20 cellular contexts compared by ENCODE assay signal in genomic region chr20:35503841-35504460, GRCh38. TPM values are rescaled to one million over a fixed set of nuclear protein-coding genes. Genes with fewer than 3 reads are reported as not detected.
DNase-seq lines count a peak whose midpoint lies in the region; ATAC-seq, FAIRE-seq and TF ChIP-seq lines count a peak whose summit lies in the region.
"Had no signal": no experiment of that assay in that cellular context is flagged by ENCODE, and none has a peak within 500 bp of the region (broad histone marks: within the 10 kb centered on the region; RNA-seq: fewer than 3 reads in every experiment).

No MANE protein-coding gene starts in this region.

- H3K4me1 Mint-ChIP-seq in effector memory CD8-positive, alpha-beta T cell (ENCODE audit: low read depth in 2 of 2): peaks cover 41 to 50% of the 10 kb centered on the region in 2 donors
- H3K4me1 Mint-ChIP-seq: neural progenitor cell had no signal

- no peak overlapping the region for H3K27ac ChIP-seq in ovary
- H3K27ac ChIP-seq: hepatocyte, neural progenitor cell had no signal

- H3K36me3 ChIP-seq in ovary: no peaks in the 10 kb centered on the region
- H3K36me3 ChIP-seq: neural progenitor cell had no signal

- no peak for FAIRE-seq in GM12891 (lab: Jason Lieb, UNC)
- FAIRE-seq: A204.1 had no signal

- peak overlapping the region; percentile 76 to 85 for H3K27ac Mint-ChIP-seq in effector memory CD8-positive, alpha-beta T cell
- H3K27ac Mint-ChIP-seq: activated CD4-positive, alpha-beta T cell treated with anti-CD3 and anti-CD28 coated beads for 36 hours; activated T-helper 2 cell treated with anti-CD3 and anti-CD28 coated beads, Interferon-gamma antibody, Interleukin-2, Interleukin-4, amounts not matched to agents 10 μg/mL and 5 μg/mL and 100 μg/mL, durations not matched to agents 14 hours and 24 hours and 36 hours; neural progenitor cell; T-helper 1 cell treated with Interleukin-12 subunit alpha and Interleukin-12 subunit beta and Interleukin-4 antibody, amounts not matched to agents 30 μg/mL and 1 μg/mL, for 36 hours had no signal

- H3K36me3 Mint-ChIP-seq in effector memory CD8-positive, alpha-beta T cell (ENCODE audit: insufficient read depth): peaks cover 77% of the 10 kb centered on the region

- no peak for TF ChIP-seq EP300 in ovary (IDR thresholded peaks at IDR 0.05)

- H3K4me3 ChIP-seq in ovary: no peak overlapping the region
- H3K4me3 ChIP-seq: hepatocyte, neural progenitor cell had no signal

- H3K27me3 Mint-ChIP-seq in effector memory CD8-positive, alpha-beta T cell: no peaks in the 10 kb centered on the region
- H3K27me3 Mint-ChIP-seq: activated CD4-positive, alpha-beta T cell treated with anti-CD3 and anti-CD28 coated beads for 36 hours had no signal

- H3K9me3 ChIP-seq in ovary: no peaks in the 10 kb centered on the region

- H3K27me3 ChIP-seq in ovary: no peaks in the 10 kb centered on the region
- H3K27me3 ChIP-seq: hepatocyte, neural progenitor cell had no signal

- 35 to 41% (median 35%) methylated on average over 13 to 14 of the region's 14 CpGs for WGBS in ovary, 3 donors

- no peak for ATAC-seq in effector memory CD8-positive, alpha-beta T cell (replicated peaks)
- ATAC-seq: activated CD4-positive, alpha-beta T cell treated with anti-CD3 and anti-CD28 coated beads for 36 hours; left lobe of liver had no signal

- TF ChIP-seq POLR2A in ovary (IDR thresholded peaks at IDR 0.05) (no peak), GM12891 (IDR thresholded peaks at IDR 0.05; ENCODE audit: low read depth, low read length) (no peak)

- in situ Hi-C loops in GM13977 (cut with MboI; ENCODE audit: low pct_unique_long_range_greater_than_20kb, low sequenced_read_pairs, unreplicated experiment): no loop called here

- intact Hi-C loops in ovary (cut with DNase I): loop anchor here in 2 of 4 donors (1.0 to 5.0 kb wide), 2 partner anchors 32 to 578 kb away; no protein-coding TSS in a partner anchor

- H3K4me3 Mint-ChIP-seq in effector memory CD8-positive, alpha-beta T cell: no peak overlapping the region
- H3K4me3 Mint-ChIP-seq: activated CD4-positive, alpha-beta T cell treated with anti-CD3 and anti-CD28 coated beads for 36 hours; neural progenitor cell; T-helper 1 cell treated with Interleukin-12 subunit alpha and Interleukin-12 subunit beta and Interleukin-4 antibody, amounts not matched to agents 30 μg/mL and 1 μg/mL, for 36 hours had no signal

- DNase-seq in NCI-H2171 treated with DMSO at 0.1 percent for 48 hours (lab: John Stamatoyannopoulos, UW) (peak; percentile 32), NCI-H2171 (lab: John Stamatoyannopoulos, UW) (no peak), NCI-H446 treated with DMSO at 0.1 percent for 48 hours (lab: John Stamatoyannopoulos, UW) (peak; percentile 94), ovary (peak; percentile 32 to 68 (median 44)), GM12891 (ENCODE audit: insufficient read length, low spot score) (no peak), NCI-H82 treated with DMSO at 0.1 percent for 48 hours (lab: John Stamatoyannopoulos, UW; ENCODE audit: unreplicated experiment) (no peak), GM13977 (ENCODE audit: low spot score) (no peak)
- DNase-seq in effector memory CD8-positive, alpha-beta T cell: no peak
- DNase-seq: activated CD4-positive, alpha-beta T cell treated with anti-CD3 and anti-CD28 coated beads for 36 hours; central memory CD4-positive, alpha-beta T cell; DMS153; erythroblast; NCI-H1092; NCI-H524 had no signal

- no peak for TF ChIP-seq CTCF in ovary (IDR thresholded peaks at IDR 0.05)
- no peak for TF ChIP-seq CTCF in GM13977 (IDR thresholded peaks at IDR 0.05; ENCODE audit: extremely low read depth, insufficient read depth, missing control alignments)

- H3K4me1 ChIP-seq in ovary (ENCODE audit: insufficient read depth): no peaks in the 10 kb centered on the region
- H3K4me1 ChIP-seq: neural progenitor cell had no signal

- no peaks in the 10 kb centered on the region for H3K9me3 Mint-ChIP-seq in effector memory CD8-positive, alpha-beta T cell
- H3K9me3 Mint-ChIP-seq: activated T-helper 2 cell treated with anti-CD3 and anti-CD28 coated beads, Interferon-gamma antibody, Interleukin-2, Interleukin-4, amounts not matched to agents 10 μg/mL and 5 μg/mL and 100 μg/mL, durations not matched to agents 14 hours and 24 hours and 36 hours; neural progenitor cell; T-helper 1 cell treated with Interleukin-12 subunit alpha and Interleukin-12 subunit beta and Interleukin-4 antibody, amounts not matched to agents 30 μg/mL and 1 μg/mL, for 36 hours had no signal

TF ChIP-seq in GM12891, 5 proteins besides CTCF, POLR2A, EP300 and RAD21:
- no peak for TF ChIP-seq POU2F2 (IDR thresholded peaks at IDR 0.05; ENCODE audit: low read depth, low read length)
- TF ChIP-seq POLR2AphosphoS5 (IDR thresholded peaks at IDR 0.05; ENCODE audit: low read depth, low read length): no peak
- TF ChIP-seq SPI1 (IDR thresholded peaks at IDR 0.05; ENCODE audit: low read depth, low read length): no peak

RNA-seq across cellular contexts. Expression of gene C20orf173, which starts 25.5 kb away (rescaled TPM):
- total RNA-seq in ovary: not detected
- not detected for polyA plus RNA-seq in ovary
- polyA plus RNA-seq in GM12891 (2012; ENCODE audit: low read depth, missing spikeins): not detected
- total RNA-seq: activated CD4-positive, alpha-beta T cell treated with anti-CD3 and anti-CD28 coated beads for 36 hours; activated T-helper 2 cell treated with anti-CD3 and anti-CD28 coated beads, Interferon-gamma antibody, Interleukin-2, Interleukin-4, amounts not matched to agents 10 μg/mL and 5 μg/mL and 100 μg/mL, durations not matched to agents 14 hours and 24 hours and 36 hours; hepatocyte; left lobe of liver had no signal
- polyA plus RNA-seq: hepatocyte had no signal

RNA-seq across cellular contexts. Expression of gene ERGIC3, which starts 37.9 kb away (rescaled TPM):
- total RNA-seq in ovary: 100 to 1,000 TPM; 168 to 278 (median 221) TPM
- polyA plus RNA-seq in ovary: 100 to 1,000 TPM; 212 to 354 TPM
- 176 TPM for polyA plus RNA-seq in GM12891 (2012; ENCODE audit: low read depth, missing spikeins)

RNA-seq across cellular contexts. Expression of gene CEP250, which starts 48.6 kb away (rescaled TPM):
- 10 to 100 TPM; 20.6 to 44.2 (median 27.9) TPM for total RNA-seq in ovary
- 10 to 100 TPM; 11.7 to 16.0 TPM for polyA plus RNA-seq in ovary
- 14.7 TPM for polyA plus RNA-seq in GM12891 (2012; ENCODE audit: low read depth, missing spikeins)

Comparison
In these comparisons a context has a peak if more than half of its experiments do, and no peak if none do; other contexts are left out.
1. DNase-seq: peak in NCI-H2171 treated with DMSO at 0.1 percent for 48 hours (single experiment), NCI-H446 treated with DMSO at 0.1 percent for 48 hours (single experiment) and ovary (5 of 5); none in NCI-H2171 (single experiment), effector memory CD8-positive, alpha-beta T cell (0 of 3), GM12891 (single experiment), NCI-H82 treated with DMSO at 0.1 percent for 48 hours (single experiment) and GM13977 (single experiment).